ENCODE assay signal across 16 cellular contexts in genomic region chr4:128513664-128514484, GRCh38.
DNase-seq lines count a peak whose midpoint lies in the region; ATAC-seq, FAIRE-seq and TF ChIP-seq lines count a peak whose summit lies in the region.
"Had no signal": no experiment of that assay in that cellular context is flagged by ENCODE, and none has a peak within 500 bp of the region (broad histone marks: within the 10 kb centered on the region; RNA-seq: fewer than 3 reads in every experiment).

No MANE protein-coding gene starts in this region.

- H3K36me3 ChIP-seq in GM12878 (ENCODE audit: control insufficient read depth in 2 of 2, insufficient read depth in 2 of 2, low read length in 1 of 2) (no peaks in the 10 kb centered on the region), osteoblast (ENCODE audit: insufficient read depth, low read length) (no peaks in the 10 kb centered on the region), gastroesophageal sphincter (no peaks in the 10 kb centered on the region)
- H3K36me3 ChIP-seq: cardiac muscle cell, esophagus muscularis mucosa had no signal

- no peak for TF ChIP-seq RAD21 in GM12878 (IDR thresholded peaks at IDR 0.05; ENCODE audit: insufficient read depth, low read depth, low read length)

- H3K9me3 Mint-ChIP-seq in activated CD8-positive, alpha-beta memory T cell treated with anti-CD3 and anti-CD28 coated beads, Interleukin-2, amount 10 ng/mL, durations not matched to agents 7 days and 5 days (ENCODE audit: low read depth): peaks cover 6% of the 10 kb centered on the region

- H3K36me3 Mint-ChIP-seq in activated CD8-positive, alpha-beta memory T cell treated with anti-CD3 and anti-CD28 coated beads, Interleukin-2, amount 10 ng/mL, durations not matched to agents 7 days and 5 days: peaks cover 12% of the 10 kb centered on the region

- TF ChIP-seq POLR2A in GM12878 (IDR thresholded peaks at IDR 0.05; ENCODE audit: low read depth, low read length): no peak
- TF ChIP-seq POLR2A in gastroesophageal sphincter (IDR thresholded peaks at IDR 0.05): no peak

- no peaks in the 10 kb centered on the region for H3K27me3 Mint-ChIP-seq in activated CD8-positive, alpha-beta memory T cell treated with anti-CD3 and anti-CD28 coated beads, Interleukin-2, amount 10 ng/mL, durations not matched to agents 7 days and 5 days

- H3K9ac ChIP-seq in GM12878 (ENCODE audit: control insufficient read depth, insufficient read depth, low read length): no peak overlapping the region

- no peak overlapping the region; the same call in 1 of the 2 replicates for H3K4me2 ChIP-seq in GM12878 (ENCODE audit: control insufficient read depth, insufficient read depth)
- peak overlapping the region; percentile 65 for H3K4me2 ChIP-seq in osteoblast (ENCODE audit: insufficient read depth, low read length)

- peak overlapping the region; percentile 66 for H3K27ac Mint-ChIP-seq in activated CD8-positive, alpha-beta memory T cell treated with anti-CD3 and anti-CD28 coated beads, Interleukin-2, amount 10 ng/mL, durations not matched to agents 7 days and 5 days

- in situ Hi-C loops in GM12878 (cut with MboI): no loop called here

- no peak for TF ChIP-seq CTCF in GM12878 (IDR thresholded peaks at IDR 0.05 in 2 of 3, conservative IDR thresholded peaks at IDR 0.05 in 1 of 3; ENCODE audit: control insufficient read depth in 2 of 3, extremely low read depth in 1 of 3, insufficient read depth in 1 of 3, low read depth in 3 of 3, low read length in 3 of 3)
- TF ChIP-seq CTCF in osteoblast (IDR thresholded peaks at IDR 0.05; ENCODE audit: extremely low read depth, low read depth, low read length): no peak
- no peak for TF ChIP-seq CTCF in gastroesophageal sphincter (IDR thresholded peaks at IDR 0.05)

- SMC1A ChIA-PET in GM12878 (lab: Charles Lee; ENCODE audit: uncharacterized antibody, unreplicated experiment): interaction anchor here (0.9 to 2.0 kb wide), 6 partner anchors 9 to 61 kb away, joined by 3 to 6 read pairs (median 5); no protein-coding TSS in a partner anchor

- peak overlapping the region; percentile 4 for H3K4me3 Mint-ChIP-seq in activated CD8-positive, alpha-beta memory T cell treated with anti-CD3 and anti-CD28 coated beads, Interleukin-2, amount 10 ng/mL, durations not matched to agents 7 days and 5 days

- H4K20me1 ChIP-seq in GM12878 (ENCODE audit: control insufficient read depth, insufficient read depth): no peaks in the 10 kb centered on the region
- H4K20me1 ChIP-seq in osteoblast (ENCODE audit: insufficient read depth, low read length): no peaks in the 10 kb centered on the region

- FAIRE-seq in GM12878 (lab: Jason Lieb, UNC): no peak
- FAIRE-seq: islet of Langerhans, urothelium cell line had no signal

- no peak for DNase-seq in activated CD8-positive, alpha-beta memory T cell treated with anti-CD3 and anti-CD28 coated beads, Interleukin-2, amount 10 ng/mL, durations not matched to agents 7 days and 5 days
- DNase-seq in activated CD8-positive, alpha-beta memory T cell treated with anti-CD3 and anti-CD28 coated beads, Interleukin-2, amount 50 U/mL, for 4 hours: no peak
- DNase-seq in OCI-M1 (lab: John Stamatoyannopoulos, UW) (peak; percentile 93), GM12878 (ENCODE audit: low read depth, low spot score) (no peak), osteoblast (ENCODE audit: insufficient read length, low spot score, missing footprints) (no peak)
- DNase-seq in stimulated activated CD4-positive, alpha-beta T cell treated with anti-CD3 and anti-CD28 coated beads, Interleukin-15, amount 100 ng/mL, for 24 hours: no peak
- DNase-seq: activated CD8-positive, alpha-beta memory T cell treated with anti-CD3 and anti-CD28 coated beads for 24 hours; GF-D8; NCI-H524 had no signal

- H3K4me1 ChIP-seq in GM12878 (ENCODE audit: control insufficient read depth, insufficient read depth, low read length) (peaks cover 23% of the 10 kb centered on the region), osteoblast (ENCODE audit: insufficient read depth, low read length) (peaks cover 37% of the 10 kb centered on the region), gastroesophageal sphincter (peaks cover 3 to 35% (median 6%) of the 10 kb centered on the region in 3 donors)

- no peaks in the 10 kb centered on the region for H3K27me3 ChIP-seq in GM12878 (replicated peaks in 1 of 2; ENCODE audit: control insufficient read depth in 2 of 2, insufficient read depth in 2 of 2, low read length in 1 of 2)
- no peaks in the 10 kb centered on the region for H3K27me3 ChIP-seq in osteoblast (ENCODE audit: insufficient read depth, low read length)
- no peaks in the 10 kb centered on the region for H3K27me3 ChIP-seq in gastroesophageal sphincter
- H3K27me3 ChIP-seq: cardiac muscle cell, esophagus muscularis mucosa had no signal

- peak overlapping the region; percentile 41 for H2AFZ ChIP-seq in GM12878 (ENCODE audit: control insufficient read depth, low read depth, low read length)
- peak overlapping the region; percentile 77 for H2AFZ ChIP-seq in osteoblast (ENCODE audit: low read length)

- no peak overlapping the region for H3K27ac ChIP-seq in GM12878 (ENCODE audit: control insufficient read depth, insufficient read depth)
- peak overlapping the region; percentile 47 for H3K27ac ChIP-seq in osteoblast (ENCODE audit: low read depth, low read length)
- no peak overlapping the region for H3K27ac ChIP-seq in gastroesophageal sphincter
- H3K27ac ChIP-seq: cardiac muscle cell, esophagus muscularis mucosa, HL-60 had no signal

- peaks cover 9% of the 10 kb centered on the region for H3K4me1 Mint-ChIP-seq in activated CD8-positive, alpha-beta memory T cell treated with anti-CD3 and anti-CD28 coated beads, Interleukin-2, amount 10 ng/mL, durations not matched to agents 7 days and 5 days

- POLR2A ChIA-PET in GM12878 (lab: Charles Lee): interaction anchor here (0.6 kb wide), 1 partner anchor 296 kb away, joined by 9 read pairs; no protein-coding TSS in a partner anchor

- CTCF ChIA-PET in activated CD8-positive, alpha-beta memory T cell treated with anti-CD3 and anti-CD28 coated beads, Interleukin-2, amount 10 ng/mL, durations not matched to agents 7 days and 5 days (lab: Charles Lee): interaction anchor here (1.0 kb wide), 1 partner anchor 60 kb away, joined by 3 read pairs; no protein-coding TSS in a partner anchor
- CTCF ChIA-PET in GM12878 (lab: Yijun Ruan, JAX): interaction anchor here (1.1 to 1.7 kb wide), 3 partner anchors 10 to 59 kb away, joined by 3 to 5 read pairs (median 3); no protein-coding TSS in a partner anchor

- H3K79me2 ChIP-seq in GM12878 (ENCODE audit: control insufficient read depth, insufficient read depth, low read length): no peaks in the 10 kb centered on the region
- no peaks in the 10 kb centered on the region for H3K79me2 ChIP-seq in osteoblast (ENCODE audit: insufficient read depth, low read length)

- H3K9me3 ChIP-seq in GM12878 (replicated peaks; ENCODE audit: control insufficient read depth, insufficient read depth, low read length) (peaks cover 3% of the 10 kb centered on the region; the same call in 1 of the 3 replicates), osteoblast (ENCODE audit: low read depth, low read length) (no peaks in the 10 kb centered on the region), gastroesophageal sphincter (no peaks in the 10 kb centered on the region)
- H3K9me3 ChIP-seq: esophagus muscularis mucosa had no signal

- RAD21 ChIA-PET in GM12878 (lab: Charles Lee; ENCODE audit: unreplicated experiment): interaction anchor here (5.4 kb wide), 1 partner anchor 58 kb away, joined by 47 read pairs; no protein-coding TSS in a partner anchor

- H3K4me3 ChIP-seq in GM12878 (no peak overlapping the region), osteoblast (ENCODE audit: insufficient read depth, low read length) (peak overlapping the region; percentile 15), gastroesophageal sphincter (no peak overlapping the region)
- H3K4me3 ChIP-seq: cardiac muscle cell, esophagus muscularis mucosa had no signal

- WGBS in GM12878 (ENCODE audit: insufficient coverage, insufficient replicate concordance, low lambda C conversion rate, missing lambda C conversion rate): 83% methylated on average over 3 of the region's 3 CpGs
- 83 to 91% methylated on average over 3 of the region's 3 CpGs for WGBS in gastroesophageal sphincter (ENCODE audit: low coverage in 1 of 2), 2 donors

- BruUV-seq in GM12878 (replicated peaks; lab: Mats Ljungman, UMichigan): no TSS peak

- ATAC-seq in activated CD8-positive, alpha-beta memory T cell treated with anti-CD3 and anti-CD28 coated beads, Interleukin-2, amount 10 ng/mL, durations not matched to agents 7 days and 5 days: peak; percentile 33
- no peak for ATAC-seq in GM12878
- no peak for ATAC-seq in gastroesophageal sphincter
- ATAC-seq in HG03159 (IDR thresholded peaks at IDR 0.05; ENCODE audit: unreplicated experiment): no peak

- intact Hi-C loops in GM12878 (cut with micrococcal nuclease; ENCODE audit: unreplicated experiment): no loop called here

- no peak for TF ChIP-seq EP300 in GM12878 (IDR thresholded peaks at IDR 0.05; ENCODE audit: borderline replicate concordance in 1 of 2, control insufficient read depth in 1 of 2, low read depth in 2 of 2, low read length in 2 of 2)
- TF ChIP-seq EP300 in gastroesophageal sphincter (IDR thresholded peaks at IDR 0.05): no peak

TF ChIP-seq in GM12878, 131 proteins besides CTCF, POLR2A, EP300 and RAD21 (continues in another document):
- TF ChIP-seq SP1 (IDR thresholded peaks at IDR 0.05; ENCODE audit: low read depth, low read length) (no peak), PAX8 (IDR thresholded peaks at IDR 0.05) (no peak), MEF2B (IDR thresholded peaks at IDR 0.05; ENCODE audit: partially characterized antibody, poor library complexity, severe bottlenecking) (no peak), MEF2A (IDR thresholded peaks at IDR 0.05; ENCODE audit: insufficient read depth, low read depth, low read length) (no peak), JUNB (IDR thresholded peaks at IDR 0.05) (no peak), SREBF1 (IDR thresholded peaks at IDR 0.05; ENCODE audit: low read length) (no peak)
